Comparison of ENCODE assay signal across 12 cellular contexts in the genomic region with DNA sequence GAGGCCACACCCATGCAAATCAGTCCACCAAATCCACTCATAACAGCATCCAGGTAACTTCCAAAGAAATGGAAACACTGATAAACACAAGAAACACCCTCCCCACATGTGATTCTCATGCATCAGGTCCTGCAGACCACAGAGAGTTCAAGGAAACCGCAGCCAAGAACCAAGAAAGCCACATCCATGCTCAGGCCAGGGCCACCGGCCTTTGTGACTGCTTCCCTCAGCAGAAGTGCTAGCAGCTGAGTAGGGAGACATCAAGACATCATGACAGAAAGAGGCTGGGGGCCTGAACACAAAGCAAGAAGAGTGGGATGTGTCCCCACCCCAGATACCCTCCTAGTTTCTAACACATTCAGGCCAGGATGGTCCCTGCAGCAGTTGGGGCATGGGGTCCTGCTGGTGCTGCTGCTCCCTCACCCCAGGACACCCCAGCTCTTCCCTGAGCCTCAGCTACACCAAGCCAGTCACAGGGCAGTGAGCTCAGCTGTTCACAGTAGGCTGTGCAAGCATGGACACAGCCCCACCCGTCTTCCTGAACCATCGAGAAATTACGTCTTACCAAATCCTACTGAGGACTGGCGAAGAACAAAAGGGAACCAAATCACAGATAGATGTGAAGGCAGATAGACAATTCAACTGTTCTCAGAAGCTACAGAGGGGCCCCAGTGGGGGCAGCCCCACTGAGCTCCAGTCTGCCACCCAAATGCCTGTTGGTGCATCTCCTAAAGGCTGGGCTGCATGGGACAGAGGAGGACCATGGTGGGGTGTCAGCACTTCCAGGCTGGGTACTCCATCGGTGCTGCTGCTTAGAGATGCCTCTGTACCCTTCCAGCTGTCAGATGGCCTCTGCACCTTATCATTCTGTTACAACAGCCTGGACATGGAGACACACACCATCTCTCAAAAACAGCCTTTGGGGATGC.
DNase-seq lines count a peak whose midpoint lies in the region; ATAC-seq and TF ChIP-seq lines count a peak whose summit lies in the region.
"Had no signal": no experiment of that assay in that cellular context is flagged by ENCODE, and none has a peak within 500 bp of the region (broad histone marks: within the 10 kb centered on the region; RNA-seq: fewer than 3 reads in every experiment).

No MANE protein-coding gene starts in this region.

- H3K9me3 Mint-ChIP-seq in nephron progenitor cell: peaks cover 13% of the 10 kb centered on the region

- peak overlapping the region; percentile 14 for H3K27ac Mint-ChIP-seq in nephron progenitor cell

- no peak overlapping the region for H3K27ac ChIP-seq in brain microvascular endothelial cell
- H3K27ac ChIP-seq: cardiac muscle cell, GM23248, uterus had no signal

- peaks cover 58% of the 10 kb centered on the region for H3K36me3 Mint-ChIP-seq in nephron progenitor cell (ENCODE audit: low read depth)

- in situ Hi-C loops in brain microvascular endothelial cell (cut with HindIII; ENCODE audit: low pct_ligation_motif_present, low sequenced_read_pairs): no loop called here

- H3K36me3 ChIP-seq in H7 (replicated peaks; ENCODE audit: control insufficient read depth, insufficient read depth, low read length) (no peaks in the 10 kb centered on the region), brain microvascular endothelial cell (replicated peaks) (no peaks in the 10 kb centered on the region)
- H3K36me3 ChIP-seq: cardiac muscle cell, uterus had no signal

- TF ChIP-seq CTCF in nephron progenitor cell (IDR thresholded peaks at IDR 0.05): no peak
- TF ChIP-seq CTCF in brain microvascular endothelial cell (IDR thresholded peaks at IDR 0.05; ENCODE audit: low read depth, low read length, missing control alignments): no peak

- peak; percentile 54 for ATAC-seq in GM18498 (IDR thresholded peaks at IDR 0.05; ENCODE audit: unreplicated experiment)

- H3K4me3 ChIP-seq in H7 (ENCODE audit: insufficient read depth, low read depth, low read length) (no peak overlapping the region), brain microvascular endothelial cell (ENCODE audit: low read depth, low read length) (no peak overlapping the region)
- H3K4me3 ChIP-seq: cardiac muscle cell, GM23248, uterus had no signal

- peaks cover 6% of the 10 kb centered on the region for H3K27me3 Mint-ChIP-seq in nephron progenitor cell (ENCODE audit: low read depth, poor library complexity)

- DNase-seq in H7 (peak; percentile 26), UCSD-AML1 (lab: John Stamatoyannopoulos, UW; ENCODE audit: unreplicated experiment) (peak; percentile 55), nephron progenitor cell (no peak), brain microvascular endothelial cell (no peak), anterior cingulate cortex (lab: John Stamatoyannopoulos, UW) (no peak), NCI-H1048 (lab: John Stamatoyannopoulos, UW) (no peak), NCI-H510A treated with DMSO at 0.1 percent for 48 hours (lab: John Stamatoyannopoulos, UW) (no peak)
- DNase-seq: activated CD4-positive, CD25-positive, alpha-beta regulatory T cell; GM23248 had no signal

- H3K4me1 Mint-ChIP-seq in nephron progenitor cell: peaks cover 10% of the 10 kb centered on the region

- no peak overlapping the region for H3K4me3 Mint-ChIP-seq in nephron progenitor cell

- no peaks in the 10 kb centered on the region for H3K27me3 ChIP-seq in H7 (ENCODE audit: control insufficient read depth, insufficient read depth, low read length)
- H3K27me3 ChIP-seq in brain microvascular endothelial cell (replicated peaks): no peaks in the 10 kb centered on the region
- H3K27me3 ChIP-seq: cardiac muscle cell, uterus had no signal

Comparison
In these comparisons a context has a peak if more than half of its experiments do, and no peak if none do; other contexts are left out.
1. DNase-seq: peak in H7 (single experiment) and UCSD-AML1 (single experiment); none in nephron progenitor cell (single experiment), brain microvascular endothelial cell (single experiment), anterior cingulate cortex (0 of 58), NCI-H1048 (single experiment) and NCI-H510A treated with DMSO at 0.1 percent for 48 hours (single experiment).